8 cellular contexts compared by ENCODE assay signal in the genomic region with DNA sequence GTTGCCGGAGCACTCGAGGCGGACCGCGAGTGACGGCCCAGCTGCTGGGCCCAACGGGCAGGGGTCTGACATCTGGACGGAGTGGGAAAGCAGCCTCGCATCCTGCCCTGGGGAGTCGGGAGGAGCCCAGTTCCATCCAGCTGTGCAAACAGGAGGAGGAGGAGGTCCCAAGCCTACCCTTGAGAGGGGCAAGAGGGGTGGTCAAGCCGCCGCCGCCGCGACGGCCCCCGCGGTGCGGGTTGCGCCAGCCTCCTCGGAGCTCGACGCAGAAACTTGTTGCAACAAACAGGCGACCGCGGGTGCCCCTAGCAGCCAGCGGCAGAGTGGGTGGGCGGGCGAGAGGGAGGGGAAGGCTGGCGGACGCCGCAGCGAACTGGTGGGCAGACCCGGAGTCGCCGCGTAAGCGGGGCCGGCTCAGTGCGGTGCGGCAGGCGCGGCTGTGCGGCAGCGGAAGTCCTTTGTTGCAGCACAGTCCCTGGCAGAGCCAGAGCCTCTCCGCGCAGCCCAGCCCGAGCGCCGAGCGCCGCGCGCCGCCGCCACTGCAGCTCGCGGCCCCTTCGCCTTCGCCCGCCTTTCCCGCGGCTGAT. TPM values are rescaled to one million over a fixed set of nuclear protein-coding genes. Genes with fewer than 3 reads are reported as not detected.
DNase-seq lines count a peak whose midpoint lies in the region; ATAC-seq and TF ChIP-seq lines count a peak whose summit lies in the region.

A gene with protein sequence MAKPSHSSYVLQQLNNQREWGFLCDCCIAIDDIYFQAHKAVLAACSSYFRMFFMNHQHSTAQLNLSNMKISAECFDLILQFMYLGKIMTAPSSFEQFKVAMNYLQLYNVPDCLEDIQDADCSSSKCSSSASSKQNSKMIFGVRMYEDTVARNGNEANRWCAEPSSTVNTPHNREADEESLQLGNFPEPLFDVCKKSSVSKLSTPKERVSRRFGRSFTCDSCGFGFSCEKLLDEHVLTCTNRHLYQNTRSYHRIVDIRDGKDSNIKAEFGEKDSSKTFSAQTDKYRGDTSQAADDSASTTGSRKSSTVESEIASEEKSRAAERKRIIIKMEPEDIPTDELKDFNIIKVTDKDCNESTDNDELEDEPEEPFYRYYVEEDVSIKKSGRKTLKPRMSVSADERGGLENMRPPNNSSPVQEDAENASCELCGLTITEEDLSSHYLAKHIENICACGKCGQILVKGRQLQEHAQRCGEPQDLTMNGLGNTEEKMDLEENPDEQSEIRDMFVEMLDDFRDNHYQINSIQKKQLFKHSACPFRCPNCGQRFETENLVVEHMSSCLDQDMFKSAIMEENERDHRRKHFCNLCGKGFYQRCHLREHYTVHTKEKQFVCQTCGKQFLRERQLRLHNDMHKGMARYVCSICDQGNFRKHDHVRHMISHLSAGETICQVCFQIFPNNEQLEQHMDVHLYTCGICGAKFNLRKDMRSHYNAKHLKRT (plus strand): TSS at position 461 of the 587 bp plus-strand sequence. CDS start 16,735 bp downstream, outside the sequence.

- peak within 1 kb of the TSS; percentile 96 to 100 (median 100) for H3K9ac ChIP-seq in BLaER1 treated with 17β-estradiol and CSF1 and Interleukin-3, amounts not matched to agents 10 nM and 100 nM
- H3K9ac ChIP-seq in HUES64 (ENCODE audit: low read depth, low read length), result peak within 1 kb of the TSS; percentile 100

- peaks cover 81% of the 10 kb centered on the region for H3K79me2 ChIP-seq in OCI-LY7 (ENCODE audit: insufficient read depth, low read depth, low read length)

- POLR2A ChIA-PET in OCI-LY7 (lab: Charles Lee), result interaction anchor here (0.6 to 1.4 kb wide), 10 partner anchors 9 to 760 kb away, joined by 3 to 6 read pairs (median 3); no protein-coding TSS in a partner anchor

- intact Hi-C loops in OCI-LY7 (cut with micrococcal nuclease; ENCODE audit: unreplicated experiment), result loop anchor here (2.0 to 10.0 kb wide), 3 partner anchors 166 to 780 kb away; partner anchors contain the start of genes SGPP1 and SYNE2

- DNase-seq in OCI-LY7 (ENCODE audit: low spot score), result peak; percentile 87
- peak; percentile 76 for DNase-seq in activated T-cell treated with anti-CD3 and anti-CD28 coated beads for 4 hours
- DNase-seq in epithelial cell of prostate (ENCODE audit: low read depth, low spot score), result peak; percentile 50
- peak; percentile 82 for DNase-seq in mucosa of gallbladder (ENCODE audit: low spot score)
- DNase-seq in stimulated activated CD8-positive, alpha-beta memory T cell treated with anti-CD3 and anti-CD28 coated beads, Interleukin-4, amount 100 ng/mL, for 1 hour (ENCODE audit: low read depth in 2 of 2, low spot score in 1 of 2), result peak; percentile 52 to 68

- peaks cover 42 to 55% (median 43%) of the 10 kb centered on the region in 11 experiments for H4K20me1 ChIP-seq in BLaER1 treated with 17β-estradiol and CSF1 and Interleukin-3, amounts not matched to agents 10 nM and 100 nM
- H4K20me1 ChIP-seq in OCI-LY7 (ENCODE audit: insufficient read depth, low read length), result peaks cover 40% of the 10 kb centered on the region

- WGBS in HUES64, result under 1% methylated on average over 63 of the region's 63 CpGs

- H3K27me3 ChIP-seq in BLaER1 treated with 17β-estradiol and CSF1 and Interleukin-3, amounts not matched to agents 10 nM and 100 nM, result no peaks in the 10 kb centered on the region
- H3K27me3 ChIP-seq in HUES64 (ENCODE audit: insufficient read depth, low read length), result no peaks in the 10 kb centered on the region

- peaks cover 65 to 72% (median 69%) of the 10 kb centered on the region in 10 experiments for H3K4me1 ChIP-seq in BLaER1 treated with 17β-estradiol and CSF1 and Interleukin-3, amounts not matched to agents 10 nM and 100 nM
- H3K4me1 ChIP-seq in HUES64 (ENCODE audit: insufficient read depth, low read length) (peaks cover 43% of the 10 kb centered on the region), OCI-LY7 (ENCODE audit: insufficient read depth, low read length, poor library complexity, severe bottlenecking) (peaks cover 58% of the 10 kb centered on the region)

- H3K9me3 ChIP-seq in BLaER1 treated with 17β-estradiol and CSF1 and Interleukin-3, amounts not matched to agents 10 nM and 100 nM (replicated peaks in 1 of 11), result no peaks in the 10 kb centered on the region
- H3K9me3 ChIP-seq in HUES64 (ENCODE audit: insufficient read depth, low read depth, low read length), result no peaks in the 10 kb centered on the region
- H3K9me3 ChIP-seq in OCI-LY7 (ENCODE audit: low read length), result no peaks in the 10 kb centered on the region

- no peaks in the 10 kb centered on the region for H3K9me2 ChIP-seq in OCI-LY7 (ENCODE audit: insufficient read depth, low read length)

- H3K4me3 ChIP-seq in BLaER1 treated with 17β-estradiol and CSF1 and Interleukin-3, amounts not matched to agents 10 nM and 100 nM, result peak within 1 kb of the TSS; percentile 81 to 98 (median 92)
- peak within 1 kb of the TSS; percentile 95 for H3K4me3 ChIP-seq in HUES64 (ENCODE audit: low read length)
- peak within 1 kb of the TSS; percentile 87 for H3K4me3 ChIP-seq in OCI-LY7 (ENCODE audit: low read depth, low read length, poor library complexity, severe bottlenecking)

- H3K36me3 ChIP-seq in BLaER1 treated with 17β-estradiol and CSF1 and Interleukin-3, amounts not matched to agents 10 nM and 100 nM, result peaks cover 0 to 9% (median 6%) of the 10 kb centered on the region in 11 experiments; a peak in 9 of 22 replicates
- H3K36me3 ChIP-seq in HUES64 (ENCODE audit: insufficient read depth, low read length), result no peaks in the 10 kb centered on the region; the same call in 1 of the 2 replicates
- peaks cover 7% of the 10 kb centered on the region for H3K36me3 ChIP-seq in OCI-LY7 (ENCODE audit: insufficient read depth, low read length)

- H3K4me2 ChIP-seq in BLaER1 treated with 17β-estradiol and CSF1 and Interleukin-3, amounts not matched to agents 10 nM and 100 nM, result peak within 1 kb of the TSS; percentile 91 to 99 (median 96)
- H3K4me2 ChIP-seq in OCI-LY7 (ENCODE audit: low read length), result peak within 1 kb of the TSS; percentile 99

- no TSS peak for BruUV-seq in OCI-LY7 (replicated peaks; lab: Mats Ljungman, UMichigan)

- CTCF ChIA-PET in OCI-LY7 (lab: Charles Lee; ENCODE audit: unreplicated experiment), result interaction anchor here (0.6 to 0.7 kb wide), 2 partner anchors 82 to 486 kb away, joined by 4 to 8 read pairs; no protein-coding TSS in a partner anchor

- peak within 1 kb of the TSS; percentile 67 for H2AFZ ChIP-seq in OCI-LY7 (ENCODE audit: low read length)

- TF ChIP-seq CTCF in OCI-LY7 (conservative IDR thresholded peaks at IDR 0.05; ENCODE audit: low read length), result no peak

- H3K27ac ChIP-seq in BLaER1 treated with 17β-estradiol and CSF1 and Interleukin-3, amounts not matched to agents 10 nM and 100 nM, result peak within 1 kb of the TSS; percentile 99 to 100 (median 100)
- H3K27ac ChIP-seq in HUES64 (ENCODE audit: low read depth, low read length) (peak within 1 kb of the TSS; percentile 100), OCI-LY7 (ENCODE audit: low read depth, low read length, poor library complexity, severe bottlenecking) (peak within 1 kb of the TSS; percentile 96), epithelial cell of prostate (peak within 1 kb of the TSS; percentile 98)

- ATAC-seq in GM19455 (IDR thresholded peaks at IDR 0.05; ENCODE audit: unreplicated experiment), result peak; percentile 34

RNA-seq across cellular contexts. Expression of the gene that starts here (rescaled TPM):
- 19.7 TPM for polyA plus RNA-seq in HUES64 (2013, experiment 1 of 2)
- 21.1 TPM for polyA plus RNA-seq in HUES64 (2013, experiment 2 of 2)
- total RNA-seq in OCI-LY7 (2014; rRNA removed; shearing (Covaris generic)), result 34.1 and 41.2 TPM in 2 replicates
- total RNA-seq in OCI-LY7 (2022) (47.5 and 49.5 TPM in 2 replicates), mucosa of gallbladder (38.5 TPM)

Comparison
In these comparisons a context has a peak if more than half of its experiments do, and no peak if none do; other contexts are left out.
1. Peak in every context shown above with its lines: DNase-seq, ATAC-seq, H3K4me3 ChIP-seq and H3K27ac ChIP-seq.